25 cellular contexts compared by ENCODE assay signal in genomic region chr12:122042910-122043309, GRCh38.
"Had no signal": no experiment of that assay in that cellular context is flagged by ENCODE, and none has a peak within 500 bp of the region (broad histone marks: within the 10 kb centered on the region; RNA-seq: fewer than 3 reads in every experiment).

No MANE protein-coding gene starts in this region.

- H3K4me1 ChIP-seq: adrenal gland, breast epithelium had no signal

- H3K4me3 ChIP-seq: adrenal gland, breast epithelium, SK-N-MC had no signal

- H3K27me3 ChIP-seq: adrenal gland, breast epithelium had no signal

- H3K4me1 Mint-ChIP-seq: activated naive CD8-positive, alpha-beta T cell treated with anti-CD3 and anti-CD28 coated beads, Interleukin-2, amount 10 ng/mL, durations not matched to agents 7 days and 5 days; T-cell had no signal

- H3K4me3 Mint-ChIP-seq: activated CD8-positive, alpha-beta T cell treated with anti-CD3 and anti-CD28 coated beads, Interleukin-2, amount 10 ng/mL, durations not matched to agents 7 days and 5 days; activated naive CD8-positive, alpha-beta T cell treated with anti-CD3 and anti-CD28 coated beads, Interleukin-2, amount 10 ng/mL, durations not matched to agents 7 days and 5 days; T-cell had no signal

- H3K27ac Mint-ChIP-seq: activated CD8-positive, alpha-beta T cell treated with anti-CD3 and anti-CD28 coated beads, Interleukin-2, amount 10 ng/mL, durations not matched to agents 7 days and 5 days; activated naive CD8-positive, alpha-beta T cell treated with anti-CD3 and anti-CD28 coated beads, Interleukin-2, amount 10 ng/mL, durations not matched to agents 7 days and 5 days; T-cell had no signal

- H3K36me3 ChIP-seq: breast epithelium had no signal

- H3K27me3 Mint-ChIP-seq: activated naive CD8-positive, alpha-beta T cell treated with anti-CD3 and anti-CD28 coated beads, Interleukin-2, amount 10 ng/mL, durations not matched to agents 7 days and 5 days; T-cell had no signal

- DNase-seq: activated CD4-positive, alpha-beta T cell treated with anti-CD3 and anti-CD28 coated beads for 48 hours; activated CD4-positive, alpha-beta T cell treated with anti-CD3 and anti-CD28 coated beads, Interleukin-2, amount 50 U/mL, for 4 hours; activated CD8-positive, alpha-beta memory T cell treated with anti-CD3 and anti-CD28 coated beads, Interleukin-2, amount 50 U/mL, for 48 hours; activated CD8-positive, alpha-beta T cell treated with anti-CD3 and anti-CD28 coated beads, Interleukin-2, amount 10 ng/mL, durations not matched to agents 7 days and 5 days; activated naive CD4-positive, alpha-beta T cell treated with anti-CD3 and anti-CD28 coated beads, Interleukin-2, amount 50 U/mL, for 16 hours; activated naive CD8-positive, alpha-beta T cell treated with anti-CD3 and anti-CD28 coated beads, Interleukin-2, amount 10 ng/mL, durations not matched to agents 7 days and 5 days; activated T-cell treated with anti-CD3 and anti-CD28 coated beads, Interleukin-2, amount 50 U/mL, for 1 hour; adrenal gland; anterior cingulate cortex; IMR-90; KG1; NCI-H1048; NCI-H1930; NCI-H2171; NCI-H2227 treated with DMSO at 0.1 percent for 48 hours; NCI-H446 treated with DMSO at 0.1 percent for 48 hours; NCI-H524 treated with DMSO at 0.1 percent for 48 hours; NCI-H82; T-cell; T-helper 2 cell; T1000; WERI-Rb-1 had no signal

- H3K9me3 ChIP-seq: adrenal gland, breast epithelium had no signal

- H3K9me3 Mint-ChIP-seq: activated naive CD8-positive, alpha-beta T cell treated with anti-CD3 and anti-CD28 coated beads, Interleukin-2, amount 10 ng/mL, durations not matched to agents 7 days and 5 days; T-cell had no signal

- H3K36me3 Mint-ChIP-seq: T-cell had no signal

- H3K27ac ChIP-seq: adrenal gland, breast epithelium, SK-N-MC, WERI-Rb-1 had no signal

- ATAC-seq: activated CD4-positive, CD25-positive, alpha-beta regulatory T cell treated with anti-CD3 and anti-CD28 coated beads, Interleukin-2, amount 50 U/mL, for 24 hours; activated CD8-positive, alpha-beta T cell treated with anti-CD3 and anti-CD28 coated beads, Interleukin-2, amount 10 ng/mL, durations not matched to agents 7 days and 5 days; T-cell had no signal
